In the genomic region with DNA sequence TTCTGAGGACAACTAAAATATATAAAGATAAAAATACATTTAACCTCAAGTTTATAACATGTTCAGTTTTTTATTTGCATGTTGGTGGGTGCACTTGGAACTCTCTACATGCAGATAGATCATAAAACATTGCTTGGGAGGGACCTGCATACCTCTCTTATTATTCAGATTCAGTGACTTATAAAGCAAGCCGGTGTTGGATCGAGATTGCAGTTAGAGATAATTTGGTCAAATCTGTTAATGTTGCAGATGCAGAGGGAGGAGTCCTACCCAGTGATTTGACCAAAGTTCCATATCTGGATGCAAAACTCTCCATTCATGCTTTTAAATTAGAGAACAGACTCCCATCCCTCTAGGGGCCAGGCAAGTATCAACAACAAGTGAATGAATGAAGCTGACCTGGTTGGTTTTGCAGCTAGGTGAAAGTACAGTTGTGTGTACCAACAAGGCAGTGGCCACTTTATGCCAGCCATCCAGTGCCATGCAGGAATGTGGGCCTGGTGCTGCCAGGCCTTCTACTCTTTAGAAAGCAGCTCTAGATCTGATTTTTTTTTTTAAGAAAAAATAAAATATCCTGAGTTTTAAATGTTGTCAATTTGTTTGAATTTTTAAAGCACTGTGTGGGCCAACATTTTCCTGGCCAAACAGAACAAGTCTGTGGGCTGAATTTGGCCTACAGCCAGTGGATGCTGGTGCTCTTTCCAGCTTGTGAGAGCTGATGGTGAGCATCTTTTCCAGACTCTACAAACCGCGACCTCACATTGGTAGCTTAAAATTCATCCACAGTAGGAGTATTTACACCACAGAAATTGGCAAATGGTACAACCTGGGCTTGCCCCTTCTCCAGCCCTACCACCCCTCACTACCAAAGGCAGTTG, we compare ENCODE assay signal across 14 cellular contexts. TPM values are rescaled to one million over a fixed set of nuclear protein-coding genes. Genes with fewer than 3 reads are reported as not detected.
DNase-seq lines count a peak whose midpoint lies in the region; ATAC-seq lines count a peak whose summit lies in the region.
"Had no signal": no experiment of that assay in that cellular context is flagged by ENCODE, and none has a peak within 500 bp of the region (broad histone marks: within the 10 kb centered on the region; RNA-seq: fewer than 3 reads in every experiment).

No MANE protein-coding gene starts in this region.

- no peak overlapping the region for H3K4me3 Mint-ChIP-seq in activated T-helper 1 cell treated with anti-CD3 and anti-CD28 coated beads, Interleukin-12 subunit alpha, Interleukin-12 subunit beta, Interleukin-2, Interleukin-4 antibody, amounts not matched to agents 30 ng/mL and 10 ng/mL and 1 ng/mL, durations not matched to agents 14 hours and 24 hours and 36 hours
- H3K4me3 Mint-ChIP-seq: activated CD4-positive, alpha-beta memory T cell treated with anti-CD3 and anti-CD28 coated beads, Interleukin-2, amount 10 ng/mL, durations not matched to agents 7 days and 5 days; stimulated activated naive CD8-positive, alpha-beta T cell treated with anti-CD3 and anti-CD28 coated beads, Interleukin-15, Interleukin-2, amounts not matched to agents 100 ng/mL and 50 ng/mL, for 24 hours had no signal

- H3K4me3 ChIP-seq in right cardiac atrium (ENCODE audit: low read length): no peak overlapping the region
- H3K4me3 ChIP-seq: colonic mucosa had no signal

- peaks cover 1% of the 10 kb centered on the region for H3K4me1 ChIP-seq in right cardiac atrium (ENCODE audit: control insufficient read depth, insufficient read depth, low read length)
- H3K4me1 ChIP-seq: colonic mucosa had no signal

- no peak for ATAC-seq in right cardiac atrium
- ATAC-seq in GM18502 (IDR thresholded peaks at IDR 0.05; ENCODE audit: poor library complexity, unreplicated experiment): no peak

- H3K27me3 Mint-ChIP-seq in activated T-helper 1 cell treated with anti-CD3 and anti-CD28 coated beads, Interleukin-12 subunit alpha, Interleukin-12 subunit beta, Interleukin-2, Interleukin-4 antibody, amounts not matched to agents 30 ng/mL and 10 ng/mL and 1 ng/mL, durations not matched to agents 14 hours and 24 hours and 36 hours (ENCODE audit: insufficient read depth): no peaks in the 10 kb centered on the region
- H3K27me3 Mint-ChIP-seq: activated CD4-positive, alpha-beta memory T cell treated with anti-CD3 and anti-CD28 coated beads, Interleukin-2, amount 10 ng/mL, durations not matched to agents 7 days and 5 days; stimulated activated naive CD8-positive, alpha-beta T cell treated with anti-CD3 and anti-CD28 coated beads, Interleukin-15, Interleukin-2, amounts not matched to agents 100 ng/mL and 50 ng/mL, for 24 hours had no signal

- H3K27ac Mint-ChIP-seq in activated T-helper 1 cell treated with anti-CD3 and anti-CD28 coated beads, Interleukin-12 subunit alpha, Interleukin-12 subunit beta, Interleukin-2, Interleukin-4 antibody, amounts not matched to agents 30 ng/mL and 10 ng/mL and 1 ng/mL, durations not matched to agents 14 hours and 24 hours and 36 hours: no peak overlapping the region
- H3K27ac Mint-ChIP-seq: activated CD4-positive, alpha-beta memory T cell treated with anti-CD3 and anti-CD28 coated beads, Interleukin-2, amount 10 ng/mL, durations not matched to agents 7 days and 5 days; stimulated activated naive CD8-positive, alpha-beta T cell treated with anti-CD3 and anti-CD28 coated beads, Interleukin-15, Interleukin-2, amounts not matched to agents 100 ng/mL and 50 ng/mL, for 24 hours had no signal

- DNase-seq in Ammon's horn (ENCODE audit: low spot score) (peak; percentile 54), HT-29 (ENCODE audit: low spot score) (peak; percentile 79), astrocyte of the hippocampus (ENCODE audit: low read depth, low spot score) (peak; percentile 27), right cardiac atrium (peak; percentile 29 to 65 (median 58))
- no peak for DNase-seq in activated T-helper 1 cell treated with anti-CD3 and anti-CD28 coated beads, Interleukin-12 subunit alpha, Interleukin-12 subunit beta, Interleukin-2, Interleukin-4 antibody, amounts not matched to agents 30 ng/mL and 10 ng/mL and 1 ng/mL, durations not matched to agents 14 hours and 24 hours and 36 hours (ENCODE audit: low spot score)
- no peak for DNase-seq in activated T-cell treated with anti-CD3 and anti-CD28 coated beads, Interleukin-2, amount 50 U/mL, for 48 hours
- no peak for DNase-seq in activated naive CD4-positive, alpha-beta T cell (lab: John Stamatoyannopoulos, UW)
- DNase-seq: activated CD4-positive, alpha-beta memory T cell treated with anti-CD3 and anti-CD28 coated beads, Interleukin-2, amount 10 ng/mL, durations not matched to agents 7 days and 5 days; activated gamma-delta T cell treated with Interleukin-2 at 50 U/mL for 16 hours; colonic mucosa; immature natural killer cell; stimulated activated CD4-positive, alpha-beta T cell treated with anti-CD3 and anti-CD28 coated beads, Interleukin-4, amount 100 ng/mL, for 24 hours had no signal

- no peaks in the 10 kb centered on the region for H3K36me3 Mint-ChIP-seq in activated T-helper 1 cell treated with anti-CD3 and anti-CD28 coated beads, Interleukin-12 subunit alpha, Interleukin-12 subunit beta, Interleukin-2, Interleukin-4 antibody, amounts not matched to agents 30 ng/mL and 10 ng/mL and 1 ng/mL, durations not matched to agents 14 hours and 24 hours and 36 hours (ENCODE audit: low read depth)
- H3K36me3 Mint-ChIP-seq: immature natural killer cell had no signal

- H3K27me3 ChIP-seq in right cardiac atrium (ENCODE audit: control insufficient read depth, insufficient read depth): no peaks in the 10 kb centered on the region
- H3K27me3 ChIP-seq: colonic mucosa had no signal

- no peaks in the 10 kb centered on the region for H3K9me3 ChIP-seq in right cardiac atrium (ENCODE audit: control insufficient read depth, low read length)
- H3K9me3 ChIP-seq: colonic mucosa had no signal

- 78% methylated on average over 4 of the region's 4 CpGs for WGBS in right cardiac atrium

- H3K9me3 Mint-ChIP-seq in activated T-helper 1 cell treated with anti-CD3 and anti-CD28 coated beads, Interleukin-12 subunit alpha, Interleukin-12 subunit beta, Interleukin-2, Interleukin-4 antibody, amounts not matched to agents 30 ng/mL and 10 ng/mL and 1 ng/mL, durations not matched to agents 14 hours and 24 hours and 36 hours: no peaks in the 10 kb centered on the region
- H3K9me3 Mint-ChIP-seq: activated CD4-positive, alpha-beta memory T cell treated with anti-CD3 and anti-CD28 coated beads, Interleukin-2, amount 10 ng/mL, durations not matched to agents 7 days and 5 days; immature natural killer cell; stimulated activated naive CD8-positive, alpha-beta T cell treated with anti-CD3 and anti-CD28 coated beads, Interleukin-15, Interleukin-2, amounts not matched to agents 100 ng/mL and 50 ng/mL, for 24 hours had no signal

- intact Hi-C loops in right cardiac atrium (cut with DNase I): no loop called here
- intact Hi-C loops in activated T-helper 1 cell treated with anti-CD3 and anti-CD28 coated beads, Interleukin-12 subunit alpha, Interleukin-12 subunit beta, Interleukin-2, Interleukin-4 antibody, amounts not matched to agents 30 ng/mL and 10 ng/mL and 1 ng/mL, durations not matched to agents 14 hours and 24 hours and 36 hours (cut with micrococcal nuclease): no loop called here

- peaks cover 8% of the 10 kb centered on the region for H3K4me1 Mint-ChIP-seq in activated T-helper 1 cell treated with anti-CD3 and anti-CD28 coated beads, Interleukin-12 subunit alpha, Interleukin-12 subunit beta, Interleukin-2, Interleukin-4 antibody, amounts not matched to agents 30 ng/mL and 10 ng/mL and 1 ng/mL, durations not matched to agents 14 hours and 24 hours and 36 hours (ENCODE audit: low read depth)

- H3K27ac ChIP-seq in right cardiac atrium (ENCODE audit: low read length): no peak overlapping the region
- H3K27ac ChIP-seq: colonic mucosa had no signal

RNA-seq across cellular contexts. Expression of a gene that starts 12.3 kb away (rescaled TPM):
- total RNA-seq in HT-29 (2014; rRNA removed; shearing (Covaris generic)): 29.7 and 30.9 TPM in 2 replicates
- 10 to 100 TPM; 11.6 to 15.3 (median 12.0) TPM for total RNA-seq in right cardiac atrium
- polyA plus RNA-seq in right cardiac atrium: 6.2 TPM
- 13.4 and 17.9 TPM in 2 replicates for total RNA-seq in activated T-helper 1 cell treated with anti-CD3 and anti-CD28 coated beads, Interleukin-12 subunit alpha, Interleukin-12 subunit beta, Interleukin-2, Interleukin-4 antibody, amounts not matched to agents 30 ng/mL and 10 ng/mL and 1 ng/mL, durations not matched to agents 14 hours and 24 hours and 36 hours

Comparison
In these comparisons a context has a peak if more than half of its experiments do, and no peak if none do; other contexts are left out.
1. DNase-seq: peak in Ammon's horn (single experiment), HT-29 (single experiment), astrocyte of the hippocampus (single experiment) and right cardiac atrium (3 of 3); none in activated T-helper 1 cell treated with anti-CD3 and anti-CD28 coated beads, Interleukin-12 subunit alpha, Interleukin-12 subunit beta, Interleukin-2, Interleukin-4 antibody, amounts not matched to agents 30 ng/mL and 10 ng/mL and 1 ng/mL, durations not matched to agents 14 hours and 24 hours and 36 hours (single experiment), activated T-cell treated with anti-CD3 and anti-CD28 coated beads, Interleukin-2, amount 50 U/mL, for 48 hours (0 of 2) and activated naive CD4-positive, alpha-beta T cell (0 of 4).